Comparison of ENCODE assay signal across 25 cellular contexts in the genomic region with DNA sequence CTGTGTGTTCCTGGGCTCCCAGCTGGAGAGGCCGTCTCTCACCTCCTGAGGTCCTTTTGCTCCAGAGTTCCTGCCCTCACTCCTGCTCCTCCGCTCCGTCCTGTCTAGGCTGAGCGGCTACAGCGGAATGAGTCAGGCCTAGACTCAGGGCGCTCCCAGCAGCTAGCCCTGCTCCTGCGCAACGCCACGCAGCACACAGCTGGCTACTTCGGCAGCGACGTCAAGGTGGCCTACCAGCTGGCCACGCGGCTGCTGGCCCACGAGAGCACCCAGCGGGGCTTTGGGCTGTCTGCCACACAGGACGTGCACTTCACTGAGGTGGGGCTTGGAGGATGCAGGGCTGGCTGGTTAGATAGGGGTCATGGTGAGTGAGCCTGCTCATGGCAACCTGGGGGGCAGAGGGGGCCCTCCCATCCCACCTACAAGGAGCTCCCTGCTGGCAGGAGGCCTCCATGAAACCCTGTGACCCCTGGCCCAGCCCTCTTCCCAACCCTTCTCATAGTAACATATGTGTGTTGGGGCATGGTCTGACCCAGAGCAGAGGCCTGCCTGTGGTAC. TPM values are rescaled to one million over a fixed set of nuclear protein-coding genes. Genes with fewer than 3 reads are reported as not detected.
A peak's percentile ranks its signal among the peaks of the same experiment; 100 is the strongest.
DNase-seq lines count a peak whose midpoint lies in the region; ATAC-seq and TF ChIP-seq lines count a peak whose summit lies in the region.
"Had no signal": no experiment of that assay in that cellular context is flagged by ENCODE, and none has a peak within 500 bp of the region (broad histone marks: within the 10 kb centered on the region; RNA-seq: fewer than 3 reads in every experiment).

No MANE protein-coding gene starts in this region.

- no peaks in the 10 kb centered on the region; the same call in 1 of the 2 replicates for H3K9me3 ChIP-seq in NT2/D1 (ENCODE audit: insufficient read depth, low read length)
- H3K9me3 ChIP-seq: testis had no signal

- no peaks in the 10 kb centered on the region for H3K27me3 ChIP-seq in NT2/D1 (ENCODE audit: insufficient read depth, insufficient read length)
- H3K27me3 ChIP-seq: brain microvascular endothelial cell, MG63, testis had no signal

- ATAC-seq in memory B cell (ENCODE audit: low read depth) = no peak
- ATAC-seq in HG03039 (IDR thresholded peaks at IDR 0.05; ENCODE audit: unreplicated experiment) = no peak
- ATAC-seq: K562 had no signal

- peaks cover 90% of the 10 kb centered on the region for H3K36me3 ChIP-seq in NT2/D1 (ENCODE audit: insufficient read depth, insufficient read length, low read length)
- H3K36me3 ChIP-seq: brain microvascular endothelial cell, MG63 had no signal

- H3K4me1 Mint-ChIP-seq in chondrocyte (ENCODE audit: low read depth) = peaks cover 15% of the 10 kb centered on the region
- peaks cover 4% of the 10 kb centered on the region for H3K4me1 Mint-ChIP-seq in memory B cell

- peak overlapping the region; percentile 94 for H3K27ac ChIP-seq in temporal lobe (ENCODE audit: low read depth, low read length)
- H3K27ac ChIP-seq: brain microvascular endothelial cell, testis had no signal

- no peak overlapping the region for H3K4me3 Mint-ChIP-seq in chondrocyte (ENCODE audit: unreplicated experiment)
- no peak overlapping the region for H3K4me3 Mint-ChIP-seq in memory B cell
- H3K4me3 Mint-ChIP-seq: activated CD4-positive, alpha-beta memory T cell treated with anti-CD3 and anti-CD28 coated beads, Interleukin-2, amount 10 ng/mL, durations not matched to agents 7 days and 5 days; CD4-positive, alpha-beta memory T cell; stimulated activated memory B cell treated with anti-CD40 and anti-IgM and Interleukin-4, amounts not matched to agents 10 μg/mL and 1 μg/mL and 100 μg/mL, for 72 hours had no signal

- no peak for TF ChIP-seq CTCF in chondrocyte (IDR thresholded peaks at IDR 0.05)

- H3K36me3 Mint-ChIP-seq in chondrocyte (ENCODE audit: low read depth) (peaks cover 5% of the 10 kb centered on the region), memory B cell (no peaks in the 10 kb centered on the region)
- H3K36me3 Mint-ChIP-seq: CD4-positive, alpha-beta memory T cell; stimulated activated memory B cell treated with anti-CD40 and anti-IgM and Interleukin-4, amounts not matched to agents 10 μg/mL and 1 μg/mL and 100 μg/mL, for 72 hours had no signal

- no peak overlapping the region for H3K27ac Mint-ChIP-seq in chondrocyte (ENCODE audit: unreplicated experiment)
- H3K27ac Mint-ChIP-seq in memory B cell = peak overlapping the region; percentile 71
- H3K27ac Mint-ChIP-seq: activated CD4-positive, alpha-beta memory T cell treated with anti-CD3 and anti-CD28 coated beads, Interleukin-2, amount 10 ng/mL, durations not matched to agents 7 days and 5 days; CD4-positive, alpha-beta memory T cell; stimulated activated memory B cell treated with anti-CD40 and anti-IgM and Interleukin-4, amounts not matched to agents 10 μg/mL and 1 μg/mL and 100 μg/mL, for 72 hours had no signal

- no peaks in the 10 kb centered on the region for H3K27me3 Mint-ChIP-seq in chondrocyte (ENCODE audit: low read depth)
- peaks cover 10% of the 10 kb centered on the region for H3K27me3 Mint-ChIP-seq in memory B cell
- H3K27me3 Mint-ChIP-seq: activated CD4-positive, alpha-beta memory T cell treated with anti-CD3 and anti-CD28 coated beads, Interleukin-2, amount 10 ng/mL, durations not matched to agents 7 days and 5 days had no signal

- DNase-seq in NT2/D1 (ENCODE audit: low read depth, low spot score) (no peak), chondrocyte (ENCODE audit: low spot score) (peak; percentile 70), memory B cell (ENCODE audit: low spot score in 2 of 2) (no peak), DMS79 (lab: John Stamatoyannopoulos, UW) (no peak), COLO668 (lab: John Stamatoyannopoulos, UW; ENCODE audit: unreplicated experiment) (no peak)
- DNase-seq: activated CD4-positive, alpha-beta memory T cell treated with anti-CD3 and anti-CD28 coated beads, Interleukin-2, amount 10 ng/mL, durations not matched to agents 7 days and 5 days; activated CD4-positive, CD25-positive, alpha-beta regulatory T cell; activated gamma-delta T cell; brain microvascular endothelial cell; CD4-positive, alpha-beta memory T cell; DMS 273 treated with DMSO at 0.1 percent for 48 hours; mesenchymal stem cell; NCI-H1417 treated with DMSO at 0.1 percent for 48 hours; NCI-H446 treated with DMSO at 0.1 percent for 48 hours; occipital lobe; SIG-M5; stimulated activated CD4-positive, alpha-beta T cell treated with anti-CD3 and anti-CD28 coated beads, Interleukin-2, amount 100 ng/mL, for 48 hours; testis had no signal

- no peak overlapping the region for H3K4me3 ChIP-seq in NT2/D1 (ENCODE audit: insufficient read length, low read depth)
- H3K4me3 ChIP-seq: K562, MG63, testis had no signal

- H3K9me3 Mint-ChIP-seq in chondrocyte (ENCODE audit: low read depth) (no peaks in the 10 kb centered on the region), memory B cell (no peaks in the 10 kb centered on the region)
- H3K9me3 Mint-ChIP-seq: activated CD4-positive, alpha-beta memory T cell treated with anti-CD3 and anti-CD28 coated beads, Interleukin-2, amount 10 ng/mL, durations not matched to agents 7 days and 5 days; CD4-positive, alpha-beta memory T cell; stimulated activated memory B cell treated with anti-CD40 and anti-IgM and Interleukin-4, amounts not matched to agents 10 μg/mL and 1 μg/mL and 100 μg/mL, for 72 hours had no signal

- peak overlapping the region; percentile 32 for H3K9ac ChIP-seq in NT2/D1 (ENCODE audit: insufficient read length, low read depth)

- H3K4me1 ChIP-seq in NT2/D1 (ENCODE audit: insufficient read depth, insufficient read length) = peaks cover 14% of the 10 kb centered on the region

RNA-seq across cellular contexts. Expression of a gene that starts 15.1 kb away (rescaled TPM):
- total RNA-seq in chondrocyte (4.3 to 6.6 TPM (median 6.5 TPM) in 3 replicates), temporal lobe (6.9 TPM)

RNA-seq across cellular contexts. Expression of a gene that starts 18.5 kb away (rescaled TPM):
- 8.6 to 10.3 TPM (median 9.9 TPM) in 3 replicates for total RNA-seq in chondrocyte
- 46.5 TPM for total RNA-seq in temporal lobe

RNA-seq across cellular contexts. Expression of a gene that starts 39.0 kb away (rescaled TPM):
- total RNA-seq in chondrocyte = not detected in 3 replicates
- total RNA-seq in temporal lobe = not detected
- total RNA-seq: activated CD4-positive, alpha-beta memory T cell treated with anti-CD3 and anti-CD28 coated beads, Interleukin-2, amount 10 ng/mL, durations not matched to agents 7 days and 5 days; CD4-positive, alpha-beta memory T cell; HT-29; occipital lobe; renal cortical epithelial cell had no signal

RNA-seq across cellular contexts. Expression of a gene that starts 54.1 kb away (rescaled TPM):
- 127 to 354 TPM (median 348 TPM) in 3 replicates for total RNA-seq in chondrocyte
- total RNA-seq in temporal lobe = 109 TPM
